ENCODE assay signal across 8 cellular contexts in genomic region chrX:55452825-55453124, GRCh38. TPM values are rescaled to one million over a fixed set of nuclear protein-coding genes. Genes with fewer than 3 reads are reported as not detected.
A peak's percentile ranks its signal among the peaks of the same experiment; 100 is the strongest.
DNase-seq lines count a peak whose midpoint lies in the region; ATAC-seq and TF ChIP-seq lines count a peak whose summit lies in the region.

No MANE protein-coding gene starts in this region.

- H3K36me3 Mint-ChIP-seq in naive thymus-derived CD4-positive, alpha-beta T cell, result no peaks in the 10 kb centered on the region

- CTCF ChIA-PET in naive thymus-derived CD4-positive, alpha-beta T cell (lab: Charles Lee), result no interaction called here

- H4K20me1 ChIP-seq in BLaER1 treated with 17β-estradiol and CSF1 and Interleukin-3, amounts not matched to agents 10 nM and 100 nM, result no peaks in the 10 kb centered on the region

- H3K27me3 Mint-ChIP-seq in naive thymus-derived CD4-positive, alpha-beta T cell, result no peaks in the 10 kb centered on the region

- H3K36me3 ChIP-seq in BLaER1 treated with 17β-estradiol and CSF1 and Interleukin-3, amounts not matched to agents 10 nM and 100 nM, result no peaks in the 10 kb centered on the region
- no peaks in the 10 kb centered on the region for H3K36me3 ChIP-seq in naive thymus-derived CD4-positive, alpha-beta T cell (ENCODE audit: control insufficient read depth in 2 of 3, insufficient read depth in 3 of 3, low read length in 3 of 3)

- H3K4me2 ChIP-seq in BLaER1 treated with 17β-estradiol and CSF1 and Interleukin-3, amounts not matched to agents 10 nM and 100 nM, result peak overlapping the region; percentile 54 to 81 (median 70)

- peak overlapping the region; percentile 90 to 98 (median 95) for H3K4me3 Mint-ChIP-seq in naive thymus-derived CD4-positive, alpha-beta T cell

- peak overlapping the region; percentile 64 to 85 (median 82); a peak in 21 of 22 replicates for H3K9ac ChIP-seq in BLaER1 treated with 17β-estradiol and CSF1 and Interleukin-3, amounts not matched to agents 10 nM and 100 nM

- peak overlapping the region; percentile 57 to 81 (median 72) for H3K4me3 ChIP-seq in BLaER1 treated with 17β-estradiol and CSF1 and Interleukin-3, amounts not matched to agents 10 nM and 100 nM
- H3K4me3 ChIP-seq in cardiac fibroblast (replicated peaks in 1 of 2; ENCODE audit: low read depth in 2 of 2, low read length in 2 of 2), result peak overlapping the region; percentile 53 to 62
- peak overlapping the region; percentile 82 for H3K4me3 ChIP-seq in naive thymus-derived CD4-positive, alpha-beta T cell (ENCODE audit: low read length)

- no peak for TF ChIP-seq CTCF in cardiac fibroblast (IDR thresholded peaks at IDR 0.05; ENCODE audit: low read depth, low read length)

- peaks cover 0 to 6% (median 0%) of the 10 kb centered on the region in 10 experiments; a peak in 2 of 20 replicates for H3K4me1 ChIP-seq in BLaER1 treated with 17β-estradiol and CSF1 and Interleukin-3, amounts not matched to agents 10 nM and 100 nM
- H3K4me1 ChIP-seq in naive thymus-derived CD4-positive, alpha-beta T cell (ENCODE audit: control insufficient read depth in 2 of 2, insufficient read depth in 2 of 2, low read length in 2 of 2), result peaks cover 0 to 3% of the 10 kb centered on the region in 2 donors

- no peaks in the 10 kb centered on the region for H3K9me3 Mint-ChIP-seq in naive thymus-derived CD4-positive, alpha-beta T cell

- peaks cover 2 to 23% (median 16%) of the 10 kb centered on the region in 7 donors for H3K4me1 Mint-ChIP-seq in naive thymus-derived CD4-positive, alpha-beta T cell

- ATAC-seq in HG03442 (IDR thresholded peaks at IDR 0.05; ENCODE audit: unreplicated experiment), result peak; percentile 6
- no peak for ATAC-seq in naive thymus-derived CD4-positive, alpha-beta T cell
- ATAC-seq in GM18873 (IDR thresholded peaks at IDR 0.05; ENCODE audit: low FRiP score, unreplicated experiment), result no peak
- ATAC-seq in left lobe of liver, result no peak

- H3K27ac ChIP-seq in BLaER1 treated with 17β-estradiol and CSF1 and Interleukin-3, amounts not matched to agents 10 nM and 100 nM, result peak overlapping the region in 10 of 11 experiments; percentile 43 to 83 (median 76); a peak in 17 of 22 replicates
- H3K27ac ChIP-seq in naive thymus-derived CD4-positive, alpha-beta T cell (ENCODE audit: low read depth, low read length), result peak overlapping the region; percentile 88

- intact Hi-C loops in naive thymus-derived CD4-positive, alpha-beta T cell (cut with micrococcal nuclease), result no loop called here

- peak overlapping the region; percentile 91 to 98 (median 95) for H3K27ac Mint-ChIP-seq in naive thymus-derived CD4-positive, alpha-beta T cell

- POLR2A ChIA-PET in naive thymus-derived CD4-positive, alpha-beta T cell (lab: Charles Lee), result interaction anchor here (2.0 to 2.5 kb wide), 2 partner anchors 36 to 265 kb away, joined by 14 to 35 read pairs; partner anchors contain the start of genes RRAGB and USP51

- H3K9me3 ChIP-seq in BLaER1 treated with 17β-estradiol and CSF1 and Interleukin-3, amounts not matched to agents 10 nM and 100 nM (replicated peaks in 1 of 11), result no peaks in the 10 kb centered on the region
- no peaks in the 10 kb centered on the region for H3K9me3 ChIP-seq in naive thymus-derived CD4-positive, alpha-beta T cell (ENCODE audit: control insufficient read depth in 2 of 3, low read length in 3 of 3)

- H3K27me3 ChIP-seq in BLaER1 treated with 17β-estradiol and CSF1 and Interleukin-3, amounts not matched to agents 10 nM and 100 nM, result peaks cover 28 to 51% (median 46%) of the 10 kb centered on the region in 11 experiments
- H3K27me3 ChIP-seq in naive thymus-derived CD4-positive, alpha-beta T cell (ENCODE audit: control insufficient read depth in 2 of 2, insufficient read depth in 2 of 2, low read length in 2 of 2), result no peaks in the 10 kb centered on the region

- DNase-seq in cardiac fibroblast (ENCODE audit: low read depth in 2 of 2), result no peak
- DNase-seq in naive thymus-derived CD4-positive, alpha-beta T cell, result peak in 1 of 9 donors; percentile 3
- DNase-seq in effector CD4-positive, alpha-beta T cell, result no peak
- DNase-seq in left lobe of liver (ENCODE audit: low spot score), result no peak
- DNase-seq in NCI-H2081 treated with DMSO at 0.1 percent for 48 hours (lab: John Stamatoyannopoulos, UW), result no peak

RNA-seq across cellular contexts. Expression of gene MAGEH1, which starts 0.8 kb away (rescaled TPM):
- total RNA-seq in naive thymus-derived CD4-positive, alpha-beta T cell, result 10 to 100 TPM; 12.3 to 29.6 (median 20.3) TPM
- 10 to 100 TPM; 51.0 to 51.8 TPM for polyA plus RNA-seq in naive thymus-derived CD4-positive, alpha-beta T cell
- 7.0 TPM for total RNA-seq in left lobe of liver

RNA-seq across cellular contexts. Expression of gene USP51, which starts 36.9 kb away (rescaled TPM):
- total RNA-seq in naive thymus-derived CD4-positive, alpha-beta T cell, result 1 to 10 TPM; 1.3 to 5.2 (median 3.1) TPM
- polyA plus RNA-seq in naive thymus-derived CD4-positive, alpha-beta T cell, result under 1 TPM; 0.20 to 0.45 TPM
- 0.38 TPM for total RNA-seq in left lobe of liver
